ENCODE assay signal across 1 cellular context in the genomic region with DNA sequence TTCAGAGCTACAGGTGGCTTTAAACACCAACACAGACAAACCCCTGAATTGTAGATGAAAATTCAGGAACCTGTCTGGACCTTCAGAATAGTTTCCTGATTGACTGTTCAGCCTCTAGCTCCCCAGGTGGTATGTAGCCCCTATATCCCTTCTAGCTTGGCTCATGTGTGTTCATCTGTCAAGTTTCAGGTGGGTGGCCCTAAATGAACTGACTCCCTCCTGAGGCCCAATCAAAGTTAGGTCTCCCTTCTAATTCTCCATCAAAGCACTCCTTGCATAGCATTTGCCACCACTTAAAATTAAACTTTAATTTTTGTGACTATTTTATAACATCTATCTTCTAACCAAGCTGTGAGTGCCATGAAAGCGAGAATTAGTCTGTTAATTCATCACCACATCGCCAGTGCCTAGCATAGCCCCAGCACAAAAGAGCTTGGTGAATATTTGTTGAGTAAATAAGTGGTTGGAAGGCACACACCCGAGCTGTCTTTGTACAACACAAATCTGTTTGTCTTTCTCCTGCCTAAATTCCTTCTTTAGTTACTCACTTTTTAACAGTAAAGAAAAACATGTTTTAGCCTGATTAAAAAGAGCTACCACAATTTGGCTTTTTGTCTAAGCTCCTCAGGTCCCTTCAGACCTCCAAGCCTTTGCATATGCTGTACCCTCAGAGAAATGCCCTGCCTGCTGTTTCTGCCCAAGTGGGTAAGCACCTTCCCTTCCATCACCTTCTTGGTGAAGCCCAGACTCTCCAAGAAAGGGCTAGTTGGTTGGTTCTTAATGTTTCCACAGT.
TF ChIP-seq lines count a peak whose summit lies in the region.

No MANE protein-coding gene starts in this region.

TF ChIP-seq in HepG2, 621 proteins besides CTCF, POLR2A, EP300 and RAD21 (continued from another document and continues in another):
- TF ChIP-seq ZKSCAN1 (IDR thresholded peaks at IDR 0.05; ENCODE audit: low read length) = no peak
- peak; percentile 57 for TF ChIP-seq MED1 (CRISPR knock-in tag; IDR thresholded peaks at IDR 0.05)
- no peak for TF ChIP-seq ZNF121 (CRISPR knock-in tag; IDR thresholded peaks at IDR 0.05)
- no peak for TF ChIP-seq PAX8 (CRISPR knock-in tag; IDR thresholded peaks at IDR 0.05; ENCODE audit: borderline replicate concordance)
- no peak for TF ChIP-seq ZMYM4 (CRISPR knock-in tag; IDR thresholded peaks at IDR 0.05)
- no peak for TF ChIP-seq ZNF350 (CRISPR knock-in tag; IDR thresholded peaks at IDR 0.05; ENCODE audit: borderline replicate concordance, low read depth)
- peak; percentile 20; the same call in 1 of the 2 replicates for TF ChIP-seq LCORL (IDR thresholded peaks at IDR 0.05)
- TF ChIP-seq LCORL (CRISPR knock-in tag; IDR thresholded peaks at IDR 0.05) = peak; percentile 70; the same call in 1 of the 2 replicates
- peak; percentile 72; the same call in 1 of the 2 replicates for TF ChIP-seq JUNB (CRISPR knock-in tag; IDR thresholded peaks at IDR 0.05; ENCODE audit: borderline replicate concordance)
- TF ChIP-seq NFIC (IDR thresholded peaks at IDR 0.05; ENCODE audit: low read length) = peak; percentile 80; the same call in 1 of the 2 replicates
- TF ChIP-seq ZNF207 (IDR thresholded peaks at IDR 0.05; ENCODE audit: borderline replicate concordance) = no peak
- TF ChIP-seq PAF1 (CRISPR knock-in tag; IDR thresholded peaks at IDR 0.05) = no peak
- no peak for TF ChIP-seq ZNF678 (CRISPR knock-in tag; IDR thresholded peaks at IDR 0.05)
- TF ChIP-seq ZNF484 (CRISPR knock-in tag; IDR thresholded peaks at IDR 0.05; ENCODE audit: borderline replicate concordance, low read depth) = no peak
- no peak for TF ChIP-seq KLF6 (CRISPR knock-in tag; IDR thresholded peaks at IDR 0.05)
- no peak for TF ChIP-seq KMT2B (CRISPR knock-in tag; IDR thresholded peaks at IDR 0.05)
- no peak for TF ChIP-seq MTA3 (CRISPR knock-in tag; IDR thresholded peaks at IDR 0.05)
- TF ChIP-seq, protein P1, sequence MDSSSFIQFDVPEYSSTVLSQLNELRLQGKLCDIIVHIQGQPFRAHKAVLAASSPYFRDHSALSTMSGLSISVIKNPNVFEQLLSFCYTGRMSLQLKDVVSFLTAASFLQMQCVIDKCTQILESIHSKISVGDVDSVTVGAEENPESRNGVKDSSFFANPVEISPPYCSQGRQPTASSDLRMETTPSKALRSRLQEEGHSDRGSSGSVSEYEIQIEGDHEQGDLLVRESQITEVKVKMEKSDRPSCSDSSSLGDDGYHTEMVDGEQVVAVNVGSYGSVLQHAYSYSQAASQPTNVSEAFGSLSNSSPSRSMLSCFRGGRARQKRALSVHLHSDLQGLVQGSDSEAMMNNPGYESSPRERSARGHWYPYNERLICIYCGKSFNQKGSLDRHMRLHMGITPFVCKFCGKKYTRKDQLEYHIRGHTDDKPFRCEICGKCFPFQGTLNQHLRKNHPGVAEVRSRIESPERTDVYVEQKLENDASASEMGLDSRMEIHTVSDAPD (CRISPR knock-in tag; IDR thresholded peaks at IDR 0.05) = no peak
- TF ChIP-seq, protein P2, sequence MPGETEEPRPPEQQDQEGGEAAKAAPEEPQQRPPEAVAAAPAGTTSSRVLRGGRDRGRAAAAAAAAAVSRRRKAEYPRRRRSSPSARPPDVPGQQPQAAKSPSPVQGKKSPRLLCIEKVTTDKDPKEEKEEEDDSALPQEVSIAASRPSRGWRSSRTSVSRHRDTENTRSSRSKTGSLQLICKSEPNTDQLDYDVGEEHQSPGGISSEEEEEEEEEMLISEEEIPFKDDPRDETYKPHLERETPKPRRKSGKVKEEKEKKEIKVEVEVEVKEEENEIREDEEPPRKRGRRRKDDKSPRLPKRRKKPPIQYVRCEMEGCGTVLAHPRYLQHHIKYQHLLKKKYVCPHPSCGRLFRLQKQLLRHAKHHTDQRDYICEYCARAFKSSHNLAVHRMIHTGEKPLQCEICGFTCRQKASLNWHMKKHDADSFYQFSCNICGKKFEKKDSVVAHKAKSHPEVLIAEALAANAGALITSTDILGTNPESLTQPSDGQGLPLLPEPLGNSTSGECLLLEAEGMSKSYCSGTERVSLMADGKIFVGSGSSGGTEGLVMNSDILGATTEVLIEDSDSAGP (CRISPR knock-in tag; IDR thresholded peaks at IDR 0.05; ENCODE audit: borderline replicate concordance) = no peak
- TF ChIP-seq SMAD1 (CRISPR knock-in tag; IDR thresholded peaks at IDR 0.05; ENCODE audit: borderline replicate concordance, low read depth) = no peak
- TF ChIP-seq, protein P3, sequence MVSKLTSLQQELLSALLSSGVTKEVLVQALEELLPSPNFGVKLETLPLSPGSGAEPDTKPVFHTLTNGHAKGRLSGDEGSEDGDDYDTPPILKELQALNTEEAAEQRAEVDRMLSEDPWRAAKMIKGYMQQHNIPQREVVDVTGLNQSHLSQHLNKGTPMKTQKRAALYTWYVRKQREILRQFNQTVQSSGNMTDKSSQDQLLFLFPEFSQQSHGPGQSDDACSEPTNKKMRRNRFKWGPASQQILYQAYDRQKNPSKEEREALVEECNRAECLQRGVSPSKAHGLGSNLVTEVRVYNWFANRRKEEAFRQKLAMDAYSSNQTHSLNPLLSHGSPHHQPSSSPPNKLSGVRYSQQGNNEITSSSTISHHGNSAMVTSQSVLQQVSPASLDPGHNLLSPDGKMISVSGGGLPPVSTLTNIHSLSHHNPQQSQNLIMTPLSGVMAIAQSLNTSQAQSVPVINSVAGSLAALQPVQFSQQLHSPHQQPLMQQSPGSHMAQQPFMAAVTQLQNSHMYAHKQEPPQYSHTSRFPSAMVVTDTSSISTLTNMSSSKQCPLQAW (CRISPR knock-in tag; IDR thresholded peaks at IDR 0.05) = no peak
- TF ChIP-seq ARNTL (CRISPR knock-in tag; IDR thresholded peaks at IDR 0.05) = no peak
- TF ChIP-seq HOXA7 (CRISPR knock-in tag; IDR thresholded peaks at IDR 0.05) = no peak
- TF ChIP-seq NFKBIZ (CRISPR knock-in tag; IDR thresholded peaks at IDR 0.05) = no peak
- TF ChIP-seq, protein P4, sequence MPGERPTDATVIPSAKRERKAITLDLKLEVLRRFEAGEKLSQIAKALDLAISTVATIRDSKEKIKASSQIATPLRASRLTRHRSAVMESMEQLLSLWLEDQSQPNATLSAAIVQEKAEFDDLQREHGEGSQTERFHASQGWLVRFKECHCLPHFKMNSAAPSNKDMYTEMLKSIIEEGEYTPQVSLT (CRISPR knock-in tag; IDR thresholded peaks at IDR 0.05; ENCODE audit: borderline replicate concordance, low read depth) = no peak
- TF ChIP-seq SETDB1 (CRISPR knock-in tag; IDR thresholded peaks at IDR 0.05; ENCODE audit: borderline replicate concordance) = no peak
- no peak for TF ChIP-seq ZBTB21 (CRISPR knock-in tag; IDR thresholded peaks at IDR 0.05)
- TF ChIP-seq, protein P5, sequence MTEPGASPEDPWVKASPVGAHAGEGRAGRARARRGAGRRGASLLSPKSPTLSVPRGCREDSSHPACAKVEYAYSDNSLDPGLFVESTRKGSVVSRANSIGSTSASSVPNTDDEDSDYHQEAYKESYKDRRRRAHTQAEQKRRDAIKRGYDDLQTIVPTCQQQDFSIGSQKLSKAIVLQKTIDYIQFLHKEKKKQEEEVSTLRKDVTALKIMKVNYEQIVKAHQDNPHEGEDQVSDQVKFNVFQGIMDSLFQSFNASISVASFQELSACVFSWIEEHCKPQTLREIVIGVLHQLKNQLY (CRISPR knock-in tag; IDR thresholded peaks at IDR 0.05) = 0 out of 2 replicates have a peak, but pooled peaks have one; percentile 37
- no peak for TF ChIP-seq MLLT10 (CRISPR knock-in tag; IDR thresholded peaks at IDR 0.05)
- TF ChIP-seq PTBP1 (IDR thresholded peaks at IDR 0.05; ENCODE audit: low read depth, low read length, poor library complexity, severe bottlenecking) = no peak
- no peak for TF ChIP-seq SRF (IDR thresholded peaks at IDR 0.05; ENCODE audit: low read depth, low read length)
- TF ChIP-seq, protein P6, sequence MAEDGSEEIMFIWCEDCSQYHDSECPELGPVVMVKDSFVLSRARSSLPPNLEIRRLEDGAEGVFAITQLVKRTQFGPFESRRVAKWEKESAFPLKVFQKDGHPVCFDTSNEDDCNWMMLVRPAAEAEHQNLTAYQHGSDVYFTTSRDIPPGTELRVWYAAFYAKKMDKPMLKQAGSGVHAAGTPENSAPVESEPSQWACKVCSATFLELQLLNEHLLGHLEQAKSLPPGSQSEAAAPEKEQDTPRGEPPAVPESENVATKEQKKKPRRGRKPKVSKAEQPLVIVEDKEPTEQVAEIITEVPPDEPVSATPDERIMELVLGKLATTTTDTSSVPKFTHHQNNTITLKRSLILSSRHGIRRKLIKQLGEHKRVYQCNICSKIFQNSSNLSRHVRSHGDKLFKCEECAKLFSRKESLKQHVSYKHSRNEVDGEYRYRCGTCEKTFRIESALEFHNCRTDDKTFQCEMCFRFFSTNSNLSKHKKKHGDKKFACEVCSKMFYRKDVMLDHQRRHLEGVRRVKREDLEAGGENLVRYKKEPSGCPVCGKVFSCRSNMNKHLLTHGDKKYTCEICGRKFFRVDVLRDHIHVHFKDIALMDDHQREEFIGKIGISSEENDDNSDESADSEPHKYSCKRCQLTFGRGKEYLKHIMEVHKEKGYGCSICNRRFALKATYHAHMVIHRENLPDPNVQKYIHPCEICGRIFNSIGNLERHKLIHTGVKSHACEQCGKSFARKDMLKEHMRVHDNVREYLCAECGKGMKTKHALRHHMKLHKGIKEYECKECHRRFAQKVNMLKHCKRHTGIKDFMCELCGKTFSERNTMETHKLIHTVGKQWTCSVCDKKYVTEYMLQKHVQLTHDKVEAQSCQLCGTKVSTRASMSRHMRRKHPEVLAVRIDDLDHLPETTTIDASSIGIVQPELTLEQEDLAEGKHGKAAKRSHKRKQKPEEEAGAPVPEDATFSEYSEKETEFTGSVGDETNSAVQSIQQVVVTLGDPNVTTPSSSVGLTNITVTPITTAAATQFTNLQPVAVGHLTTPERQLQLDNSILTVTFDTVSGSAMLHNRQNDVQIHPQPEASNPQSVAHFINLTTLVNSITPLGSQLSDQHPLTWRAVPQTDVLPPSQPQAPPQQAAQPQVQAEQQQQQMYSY (CRISPR knock-in tag; IDR thresholded peaks at IDR 0.05) = no peak
- TF ChIP-seq HNRNPUL1 (IDR thresholded peaks at IDR 0.05; ENCODE audit: low read depth, low read length) = no peak
- TF ChIP-seq ZNF468 (CRISPR knock-in tag; IDR thresholded peaks at IDR 0.05) = no peak
- TF ChIP-seq ZNF629 (CRISPR knock-in tag; conservative IDR thresholded peaks at IDR 0.05) = no peak
- no peak for TF ChIP-seq ATF7-NPFF (CRISPR knock-in tag; IDR thresholded peaks at IDR 0.05; ENCODE audit: low read depth)
- TF ChIP-seq NCOA5 (CRISPR knock-in tag; IDR thresholded peaks at IDR 0.05) = no peak
- TF ChIP-seq HNF4G (IDR thresholded peaks at IDR 0.05; ENCODE audit: borderline replicate concordance, low read depth, low read length) = no peak
- no peak for TF ChIP-seq HNF4G (CRISPR knock-in tag; IDR thresholded peaks at IDR 0.05; ENCODE audit: borderline replicate concordance, low read depth)
- TF ChIP-seq, protein P7, sequence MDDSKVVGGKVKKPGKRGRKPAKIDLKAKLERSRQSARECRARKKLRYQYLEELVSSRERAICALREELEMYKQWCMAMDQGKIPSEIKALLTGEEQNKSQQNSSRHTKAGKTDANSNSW (CRISPR knock-in tag; IDR thresholded peaks at IDR 0.05; ENCODE audit: borderline replicate concordance) = no peak
- TF ChIP-seq ZNF780A (CRISPR knock-in tag; IDR thresholded peaks at IDR 0.05) = no peak
- TF ChIP-seq ELF4 (CRISPR knock-in tag; IDR thresholded peaks at IDR 0.05; ENCODE audit: borderline replicate concordance) = no peak
- no peak for TF ChIP-seq SYNCRIP (IDR thresholded peaks at IDR 0.05; ENCODE audit: insufficient read depth, low read depth, low read length)
- TF ChIP-seq ZNF235 (CRISPR knock-in tag; IDR thresholded peaks at IDR 0.05; ENCODE audit: borderline replicate concordance) = no peak
- peak; percentile 38; the same call in 1 of the 2 replicates for TF ChIP-seq NR2F6 (IDR thresholded peaks at IDR 0.05)
- TF ChIP-seq NR2F6 (CRISPR knock-in tag; IDR thresholded peaks at IDR 0.05) = peak; percentile 23; the same call in 1 of the 2 replicates
- no peak for TF ChIP-seq POLR2AphosphoS2 (IDR thresholded peaks at IDR 0.05; ENCODE audit: low read depth, low read length)
- TF ChIP-seq HMGA1 (CRISPR knock-in tag; conservative IDR thresholded peaks at IDR 0.05) = no peak
- no peak for TF ChIP-seq MAFG (CRISPR knock-in tag; IDR thresholded peaks at IDR 0.05)
- no peak for TF ChIP-seq KDM6A (CRISPR knock-in tag; IDR thresholded peaks at IDR 0.05; ENCODE audit: low read depth)
- TF ChIP-seq, protein P8, sequence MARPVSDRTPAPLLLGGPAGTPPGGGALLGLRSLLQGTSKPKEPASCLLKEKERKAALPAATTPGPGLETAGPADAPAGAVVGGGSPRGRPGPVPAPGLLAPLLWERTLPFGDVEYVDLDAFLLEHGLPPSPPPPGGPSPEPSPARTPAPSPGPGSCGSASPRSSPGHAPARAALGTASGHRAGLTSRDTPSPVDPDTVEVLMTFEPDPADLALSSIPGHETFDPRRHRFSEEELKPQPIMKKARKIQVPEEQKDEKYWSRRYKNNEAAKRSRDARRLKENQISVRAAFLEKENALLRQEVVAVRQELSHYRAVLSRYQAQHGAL (CRISPR knock-in tag; IDR thresholded peaks at IDR 0.05; ENCODE audit: not compliant biosample characterization) = no peak
- TF ChIP-seq, protein P9, sequence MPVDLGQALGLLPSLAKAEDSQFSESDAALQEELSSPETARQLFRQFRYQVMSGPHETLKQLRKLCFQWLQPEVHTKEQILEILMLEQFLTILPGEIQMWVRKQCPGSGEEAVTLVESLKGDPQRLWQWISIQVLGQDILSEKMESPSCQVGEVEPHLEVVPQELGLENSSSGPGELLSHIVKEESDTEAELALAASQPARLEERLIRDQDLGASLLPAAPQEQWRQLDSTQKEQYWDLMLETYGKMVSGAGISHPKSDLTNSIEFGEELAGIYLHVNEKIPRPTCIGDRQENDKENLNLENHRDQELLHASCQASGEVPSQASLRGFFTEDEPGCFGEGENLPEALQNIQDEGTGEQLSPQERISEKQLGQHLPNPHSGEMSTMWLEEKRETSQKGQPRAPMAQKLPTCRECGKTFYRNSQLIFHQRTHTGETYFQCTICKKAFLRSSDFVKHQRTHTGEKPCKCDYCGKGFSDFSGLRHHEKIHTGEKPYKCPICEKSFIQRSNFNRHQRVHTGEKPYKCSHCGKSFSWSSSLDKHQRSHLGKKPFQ (CRISPR knock-in tag; IDR thresholded peaks at IDR 0.05; ENCODE audit: insufficient replicate concordance) = no peak
- no peak for TF ChIP-seq STAT5B (CRISPR knock-in tag; IDR thresholded peaks at IDR 0.05)
- TF ChIP-seq, protein P10, sequence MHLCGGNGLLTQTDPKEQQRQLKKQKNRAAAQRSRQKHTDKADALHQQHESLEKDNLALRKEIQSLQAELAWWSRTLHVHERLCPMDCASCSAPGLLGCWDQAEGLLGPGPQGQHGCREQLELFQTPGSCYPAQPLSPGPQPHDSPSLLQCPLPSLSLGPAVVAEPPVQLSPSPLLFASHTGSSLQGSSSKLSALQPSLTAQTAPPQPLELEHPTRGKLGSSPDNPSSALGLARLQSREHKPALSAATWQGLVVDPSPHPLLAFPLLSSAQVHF (CRISPR knock-in tag; IDR thresholded peaks at IDR 0.05) = no peak
- no peak for TF ChIP-seq ZNF138 (CRISPR knock-in tag; IDR thresholded peaks at IDR 0.05; ENCODE audit: low read depth)
